ENCODE assay signal across 18 cellular contexts in the genomic region with DNA sequence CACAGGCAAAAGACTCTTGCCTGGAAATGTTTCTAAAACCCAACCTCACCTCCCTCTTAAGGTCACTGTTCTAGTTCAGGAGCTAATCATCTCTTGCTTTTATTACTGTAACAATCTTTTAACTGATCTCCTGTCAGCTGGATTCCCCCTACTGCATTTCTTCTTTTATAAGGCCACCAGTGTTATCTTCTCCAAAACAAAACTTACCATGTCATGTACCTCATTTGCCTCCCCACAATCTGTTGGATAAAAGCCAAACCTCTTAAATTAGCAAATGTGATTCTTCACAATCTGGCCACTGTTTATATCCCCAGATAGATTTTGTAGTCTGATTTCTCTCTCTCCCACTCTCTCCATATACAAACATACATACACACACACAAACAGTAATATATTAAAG.
DNase-seq lines count a peak whose midpoint lies in the region; ATAC-seq, FAIRE-seq and TF ChIP-seq lines count a peak whose summit lies in the region.
"Had no signal": no experiment of that assay in that cellular context is flagged by ENCODE, and none has a peak within 500 bp of the region (broad histone marks: within the 10 kb centered on the region; RNA-seq: fewer than 3 reads in every experiment).

No MANE protein-coding gene starts in this region.

- H3K79me2 ChIP-seq in Karpas-422 (ENCODE audit: low read length) (peaks cover 11% of the 10 kb centered on the region), OCI-LY1 (ENCODE audit: insufficient read depth, low read length) (no peaks in the 10 kb centered on the region), K562 (ENCODE audit: control insufficient read depth, insufficient read depth, low read length) (no peaks in the 10 kb centered on the region)

- TF ChIP-seq CTCF in HEK293 (tag by site-specific recombination; IDR thresholded peaks at IDR 0.05): no peak
- no peak for TF ChIP-seq CTCF in OCI-LY1 (IDR thresholded peaks at IDR 0.05; ENCODE audit: low read length)
- TF ChIP-seq CTCF in K562 (IDR thresholded peaks at IDR 0.05 in 2 of 3, conservative IDR thresholded peaks at IDR 0.05 in 1 of 3; ENCODE audit: insufficient read depth in 2 of 3, low read depth in 1 of 3, low read length in 3 of 3): no peak

- H3K9me3 ChIP-seq in HEK293 (ENCODE audit: control insufficient read depth, insufficient read depth, low read depth, low read length) (no peaks in the 10 kb centered on the region), Karpas-422 (ENCODE audit: low read length) (peaks cover 3% of the 10 kb centered on the region), OCI-LY1 (ENCODE audit: low read length) (no peaks in the 10 kb centered on the region), K562 (replicated peaks; ENCODE audit: control insufficient read depth, insufficient read depth, low read depth, low read length) (no peaks in the 10 kb centered on the region)
- H3K9me3 ChIP-seq: HAP-1, SJSA1 had no signal

- no peak for ATAC-seq in K562
- no peak for ATAC-seq in GM21528 (IDR thresholded peaks at IDR 0.05; ENCODE audit: low FRiP score, unreplicated experiment)
- ATAC-seq: HepG2, T-cell had no signal

- H3K4me1 ChIP-seq in HEK293 (ENCODE audit: control insufficient read depth, insufficient read depth, low read length) (no peaks in the 10 kb centered on the region), Karpas-422 (ENCODE audit: low read length) (peaks cover 15% of the 10 kb centered on the region), OCI-LY1 (ENCODE audit: insufficient read depth, low read length, severe bottlenecking) (peaks cover 29% of the 10 kb centered on the region), K562 (replicated peaks in 1 of 2; ENCODE audit: control insufficient read depth in 2 of 2, insufficient read depth in 2 of 2, low read length in 2 of 2) (no peaks in the 10 kb centered on the region)
- H3K4me1 ChIP-seq: HAP-1, SJSA1 had no signal

- CTCF ChIA-PET in HEK293 (lab: Yijun Ruan, JAX): no interaction called here
- CTCF ChIA-PET in K562 (lab: Yijun Ruan, JAX; ENCODE audit: low intra/inter-chr PET ratio): no interaction called here

- H4K20me1 ChIP-seq in Karpas-422 (ENCODE audit: insufficient read depth, low read depth, low read length): no peaks in the 10 kb centered on the region
- no peaks in the 10 kb centered on the region for H4K20me1 ChIP-seq in OCI-LY1 (ENCODE audit: insufficient read depth, low read length)
- H4K20me1 ChIP-seq in K562 (replicated peaks; ENCODE audit: control insufficient read depth, insufficient read depth, low read length): no peaks in the 10 kb centered on the region

- no peak for TF ChIP-seq RAD21 in K562 (CRISPR knock-in tag; conservative IDR thresholded peaks at IDR 0.05 in 1 of 2, IDR thresholded peaks at IDR 0.05 in 1 of 2)

- H2AFZ ChIP-seq in Karpas-422 (ENCODE audit: low read length): no peak overlapping the region
- no peak overlapping the region for H2AFZ ChIP-seq in OCI-LY1 (ENCODE audit: low read length)
- no peak overlapping the region for H2AFZ ChIP-seq in K562 (ENCODE audit: low read depth, low read length)
- H2AFZ ChIP-seq: PC-9 had no signal

- H3K36me3 ChIP-seq in HEK293 (ENCODE audit: control insufficient read depth in 2 of 2, insufficient read depth in 1 of 2, low read length in 2 of 2): no peaks in the 10 kb centered on the region
- H3K36me3 ChIP-seq in Karpas-422 (ENCODE audit: insufficient read depth, low read length): peaks cover 7% of the 10 kb centered on the region; the same call in 1 of the 2 replicates
- peaks cover 13% of the 10 kb centered on the region; the same call in 1 of the 2 replicates for H3K36me3 ChIP-seq in OCI-LY1 (ENCODE audit: insufficient read depth, low read length)
- no peaks in the 10 kb centered on the region for H3K36me3 ChIP-seq in K562 (ENCODE audit: control insufficient read depth, insufficient read depth, low read length)
- H3K36me3 ChIP-seq: HAP-1, SJSA1 had no signal

- H3K9me1 ChIP-seq in K562 (ENCODE audit: control insufficient read depth, insufficient read depth, low read length): no peaks in the 10 kb centered on the region

- H3K27ac ChIP-seq in HEK293 (ENCODE audit: extremely low read depth, low read depth, low read length) (no peak overlapping the region), Karpas-422 (ENCODE audit: low read length) (peak overlapping the region; percentile 52; the same call in 1 of the 2 replicates), OCI-LY1 (ENCODE audit: low read depth, low read length, poor library complexity, severe bottlenecking) (peak overlapping the region; percentile 83), K562 (ENCODE audit: extremely low read depth, low read depth, low read length) (no peak overlapping the region)
- H3K27ac ChIP-seq: PC-9, SJSA1 had no signal

- FAIRE-seq in K562 (lab: Jason Lieb, UNC): no peak
- FAIRE-seq: HepG2 had no signal

- H3K4me2 ChIP-seq in Karpas-422 (ENCODE audit: low read depth, low read length, poor library complexity, severe bottlenecking) (no peak overlapping the region), OCI-LY1 (ENCODE audit: low read length) (peak overlapping the region; percentile 5; the same call in 1 of the 2 replicates), K562 (ENCODE audit: insufficient read depth, low read length) (no peak overlapping the region)
- H3K4me2 ChIP-seq: PC-9 had no signal

- in situ Hi-C loops in K562 (cut with MboI): no loop called here

- POLR2A ChIA-PET in HEK293 (lab: Yijun Ruan, JAX) (no interaction called here), K562 (lab: Yijun Ruan, JAX) (interaction anchor here (0.8 kb wide), 1 partner anchor 10 kb away, joined by 3 read pairs; no protein-coding TSS in a partner anchor)

- TF ChIP-seq EP300 in K562 (IDR thresholded peaks at IDR 0.05; ENCODE audit: low read length): no peak

- TF ChIP-seq POLR2A in K562 (conservative IDR thresholded peaks at IDR 0.05): no peak

- no peaks in the 10 kb centered on the region for H3K27me3 ChIP-seq in Karpas-422 (ENCODE audit: low read length)
- H3K27me3 ChIP-seq in OCI-LY1 (ENCODE audit: insufficient read depth, low read length): no peaks in the 10 kb centered on the region
- no peaks in the 10 kb centered on the region for H3K27me3 ChIP-seq in K562 (ENCODE audit: control insufficient read depth in 2 of 2, insufficient read depth in 2 of 2, low read length in 2 of 2)
- H3K27me3 ChIP-seq: SJSA1 had no signal

- H3K9ac ChIP-seq in Karpas-422 (ENCODE audit: low read length) (no peak overlapping the region), OCI-LY1 (ENCODE audit: low read length) (no peak overlapping the region; the same call in 1 of the 2 replicates), K562 (ENCODE audit: insufficient read depth in 1 of 2, low read depth in 2 of 2, low read length in 2 of 2) (no peak overlapping the region)

- H3K9me2 ChIP-seq in Karpas-422 (replicated peaks; ENCODE audit: insufficient read depth, low read length) (no peaks in the 10 kb centered on the region), OCI-LY1 (ENCODE audit: low read depth, low read length) (no peaks in the 10 kb centered on the region)

- no TSS peak for BruUV-seq in K562 (replicated peaks; lab: Mats Ljungman, UMichigan)

- DNase-seq in Karpas-422 (no peak), K562 (ENCODE audit: extremely low read depth in 1 of 4, low spot score in 3 of 4) (no peak), LoVo (ENCODE audit: low spot score) (no peak), RKO (ENCODE audit: low spot score) (no peak)
- DNase-seq: ACHN, COR-L47, NCI-H1436, NCI-H2081, NCI-H510A treated with DMSO at 0.1 percent for 48 hours, PC-9, T-cell, T-helper 9 cell had no signal

- H3K4me3 ChIP-seq in HEK293 (ENCODE audit: low read depth, low read length): no peak overlapping the region
- H3K4me3 ChIP-seq in Karpas-422 (ENCODE audit: low read length): no peak overlapping the region
- H3K4me3 ChIP-seq in OCI-LY1 (ENCODE audit: low read depth, low read length, poor library complexity, severe bottlenecking): no peak overlapping the region
- H3K4me3 ChIP-seq in K562: no peak overlapping the region
- H3K4me3 ChIP-seq: HAP-1, PC-9, SJSA1 had no signal

- intact Hi-C loops in K562 (cut with micrococcal nuclease): no loop called here

- no peaks in the 10 kb centered on the region for H3F3A ChIP-seq in OCI-LY1 (ENCODE audit: insufficient read depth, low read length)

TF ChIP-seq in HEK293, 187 proteins besides CTCF, POLR2A, EP300 and RAD21:
- TF ChIP-seq WT1 (tag by site-specific recombination; IDR thresholded peaks at IDR 0.05) (peak; percentile 48; the same call in 1 of the 2 replicates), KLF8 (tag by site-specific recombination; IDR thresholded peaks at IDR 0.05) (no peak)
TF ChIP-seq in HEK293: peak in this region for 1.

TF ChIP-seq in K562, 482 proteins besides CTCF, POLR2A, EP300 and RAD21 (continues in another document):
- TF ChIP-seq KLF1 (tag; IDR thresholded peaks at IDR 0.05) (no peak), NFE2 (IDR thresholded peaks at IDR 0.05; ENCODE audit: low read depth) (0 out of 2 replicates have a peak, but pooled peaks have one; percentile 23), KDM1A (IDR thresholded peaks at IDR 0.05) (peak in 1 of 2 experiments; percentile 37; a peak in 1 of 4 replicates), NFIC (IDR thresholded peaks at IDR 0.05) (peak; percentile 67)
- TF ChIP-seq, protein P1, sequence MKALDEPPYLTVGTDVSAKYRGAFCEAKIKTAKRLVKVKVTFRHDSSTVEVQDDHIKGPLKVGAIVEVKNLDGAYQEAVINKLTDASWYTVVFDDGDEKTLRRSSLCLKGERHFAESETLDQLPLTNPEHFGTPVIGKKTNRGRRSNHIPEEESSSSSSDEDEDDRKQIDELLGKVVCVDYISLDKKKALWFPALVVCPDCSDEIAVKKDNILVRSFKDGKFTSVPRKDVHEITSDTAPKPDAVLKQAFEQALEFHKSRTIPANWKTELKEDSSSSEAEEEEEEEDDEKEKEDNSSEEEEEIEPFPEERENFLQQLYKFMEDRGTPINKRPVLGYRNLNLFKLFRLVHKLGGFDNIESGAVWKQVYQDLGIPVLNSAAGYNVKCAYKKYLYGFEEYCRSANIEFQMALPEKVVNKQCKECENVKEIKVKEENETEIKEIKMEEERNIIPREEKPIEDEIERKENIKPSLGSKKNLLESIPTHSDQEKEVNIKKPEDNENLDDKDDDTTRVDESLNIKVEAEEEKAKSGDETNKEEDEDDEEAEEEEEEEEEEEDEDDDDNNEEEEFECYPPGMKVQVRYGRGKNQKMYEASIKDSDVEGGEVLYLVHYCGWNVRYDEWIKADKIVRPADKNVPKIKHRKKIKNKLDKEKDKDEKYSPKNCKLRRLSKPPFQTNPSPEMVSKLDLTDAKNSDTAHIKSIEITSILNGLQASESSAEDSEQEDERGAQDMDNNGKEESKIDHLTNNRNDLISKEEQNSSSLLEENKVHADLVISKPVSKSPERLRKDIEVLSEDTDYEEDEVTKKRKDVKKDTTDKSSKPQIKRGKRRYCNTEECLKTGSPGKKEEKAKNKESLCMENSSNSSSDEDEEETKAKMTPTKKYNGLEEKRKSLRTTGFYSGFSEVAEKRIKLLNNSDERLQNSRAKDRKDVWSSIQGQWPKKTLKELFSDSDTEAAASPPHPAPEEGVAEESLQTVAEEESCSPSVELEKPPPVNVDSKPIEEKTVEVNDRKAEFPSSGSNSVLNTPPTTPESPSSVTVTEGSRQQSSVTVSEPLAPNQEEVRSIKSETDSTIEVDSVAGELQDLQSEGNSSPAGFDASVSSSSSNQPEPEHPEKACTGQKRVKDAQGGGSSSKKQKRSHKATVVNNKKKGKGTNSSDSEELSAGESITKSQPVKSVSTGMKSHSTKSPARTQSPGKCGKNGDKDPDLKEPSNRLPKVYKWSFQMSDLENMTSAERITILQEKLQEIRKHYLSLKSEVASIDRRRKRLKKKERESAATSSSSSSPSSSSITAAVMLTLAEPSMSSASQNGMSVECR (CRISPR knock-in tag; IDR thresholded peaks at IDR 0.05): no peak

Comparison
In these comparisons a context has a peak if more than half of its experiments do, and no peak if none do; other contexts are left out.
1. H3K27ac ChIP-seq: peak in Karpas-422 (single experiment) and OCI-LY1 (single experiment); none in HEK293 (single experiment) and K562 (single experiment).